Comparison of ENCODE assay signal across 16 cellular contexts in the genomic region with DNA sequence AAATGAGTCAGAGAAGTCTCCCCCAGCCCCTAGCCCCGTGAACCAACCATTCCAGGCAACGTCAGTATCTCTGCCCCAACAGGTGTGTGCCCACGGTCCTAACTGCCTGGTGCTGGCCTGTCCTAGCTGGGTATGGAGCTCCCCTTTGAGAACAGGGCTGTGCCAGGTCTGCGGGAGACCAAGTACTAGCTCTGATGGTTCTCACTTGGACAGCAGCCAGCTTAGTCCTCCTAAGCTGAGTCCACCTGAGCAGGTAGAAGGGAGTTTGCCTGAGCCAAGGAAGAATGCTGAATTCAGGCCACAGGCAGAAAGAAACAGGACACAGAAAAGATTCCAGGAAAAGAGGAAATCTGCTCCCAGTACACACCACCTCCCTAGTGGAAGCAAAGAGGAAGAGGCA. TPM values are rescaled to one million over a fixed set of nuclear protein-coding genes. Genes with fewer than 3 reads are reported as not detected.
A peak's percentile ranks its signal among the peaks of the same experiment; 100 is the strongest.
DNase-seq lines count a peak whose midpoint lies in the region; ATAC-seq and TF ChIP-seq lines count a peak whose summit lies in the region.
"Had no signal": no experiment of that assay in that cellular context is flagged by ENCODE, and none has a peak within 500 bp of the region (broad histone marks: within the 10 kb centered on the region; RNA-seq: fewer than 3 reads in every experiment).

No MANE protein-coding gene starts in this region.

- peak overlapping the region; percentile 54 for H3K27ac Mint-ChIP-seq in T-helper 17 cell
- H3K27ac Mint-ChIP-seq: B cell; CD4-positive, alpha-beta T cell had no signal

- no peak overlapping the region for H3K4me3 Mint-ChIP-seq in T-helper 17 cell
- H3K4me3 Mint-ChIP-seq: B cell; CD4-positive, alpha-beta T cell had no signal

- no peaks in the 10 kb centered on the region for H3K4me1 Mint-ChIP-seq in T-helper 17 cell
- H3K4me1 Mint-ChIP-seq: B cell had no signal

- peak; percentile 14 for ATAC-seq in left ventricle myocardium superior
- no peak for ATAC-seq in Right ventricle myocardium inferior
- no peak for ATAC-seq in T-helper 17 cell
- peak in 3 of 4 donors; percentile 30 to 46 (median 36) for ATAC-seq in psoas muscle
- ATAC-seq: HCT116 had no signal

- no peaks in the 10 kb centered on the region for H3K36me3 Mint-ChIP-seq in T-helper 17 cell (ENCODE audit: low read depth)

- H3K9me3 ChIP-seq in T-helper 17 cell (ENCODE audit: control insufficient read depth, low read length, poor library complexity, severe bottlenecking) (no peaks in the 10 kb centered on the region), psoas muscle (no peaks in the 10 kb centered on the region)

- H3K4me1 ChIP-seq in psoas muscle = no peaks in the 10 kb centered on the region

- H3K4me3 ChIP-seq in psoas muscle = no peak overlapping the region

- H3K36me3 ChIP-seq in psoas muscle (ENCODE audit: insufficient read depth in 1 of 2, low read depth in 1 of 2) = peaks cover 14 to 36% of the 10 kb centered on the region in 2 donors

- 58 to 78% (median 73%) methylated on average over 4 of the region's 4 CpGs for WGBS in psoas muscle, 3 donors

- H3K27me3 ChIP-seq in psoas muscle (ENCODE audit: insufficient read depth in 3 of 3, low read length in 2 of 3) = no peaks in the 10 kb centered on the region

- no peak for TF ChIP-seq CTCF in psoas muscle (IDR thresholded peaks at IDR 0.05)

- no peak for DNase-seq in left ventricle myocardium superior
- DNase-seq in Right ventricle myocardium inferior (ENCODE audit: missing footprints) = no peak
- DNase-seq in T-helper 17 cell = no peak
- DNase-seq in psoas muscle = no peak
- DNase-seq in NCI-H524 (lab: John Stamatoyannopoulos, UW) = no peak
- no peak for DNase-seq in GM03348 (ENCODE audit: low spot score)
- no peak for DNase-seq in caudate nucleus (lab: John Stamatoyannopoulos, UW)
- DNase-seq: C1 segment of cervical spinal cord; Calu3; CD4-positive, alpha-beta T cell; DMS 273 treated with DMSO at 0.1 percent for 48 hours; EL; GDM1 had no signal

- H3K27me3 Mint-ChIP-seq in T-helper 17 cell = no peaks in the 10 kb centered on the region
- H3K27me3 Mint-ChIP-seq: B cell; CD4-positive, alpha-beta T cell had no signal

- intact Hi-C loops in left ventricle myocardium superior (cut with micrococcal nuclease) (no loop called here), Right ventricle myocardium inferior (cut with DNase I) (no loop called here), psoas muscle (cut with DNase I) (no loop called here)

- H3K27ac ChIP-seq in psoas muscle (no peak overlapping the region), caudate nucleus (ENCODE audit: low read depth, low read length) (no peak overlapping the region)
- H3K27ac ChIP-seq: HL-60 had no signal

RNA-seq across cellular contexts. Expression of gene PARL, which starts 33.1 kb away (rescaled TPM):
- total RNA-seq in left ventricle myocardium superior = 58.0 TPM
- 56.5 TPM for total RNA-seq in Right ventricle myocardium inferior
- 10 to 100 TPM; 36.6 to 38.3 TPM for total RNA-seq in T-helper 17 cell
- 10 to 100 TPM; 30.3 to 64.4 (median 50.7) TPM for total RNA-seq in psoas muscle
- 10 to 100 TPM; 48.4 to 77.1 (median 61.4) TPM for polyA plus RNA-seq in psoas muscle

Comparison
In these comparisons a context has a peak if more than half of its experiments do, and no peak if none do; other contexts are left out.
1. ATAC-seq: peak in left ventricle myocardium superior (single experiment) and psoas muscle (3 of 4); none in Right ventricle myocardium inferior (single experiment) and T-helper 17 cell (single experiment).